Comparison of ENCODE assay signal across 1 cellular context in genomic region chr9:38084556-38084880, GRCh38.
TF ChIP-seq lines count a peak whose summit lies in the region.

No MANE protein-coding gene starts in this region.

TF ChIP-seq in K562, 482 proteins besides CTCF, POLR2A, EP300 and RAD21 (continued from another document):
- TF ChIP-seq SPI1 (IDR thresholded peaks at IDR 0.05; ENCODE audit: borderline replicate concordance, low read depth, low read length), result peak; percentile 81; the same call in 1 of the 2 replicates
TF ChIP-seq in K562: peak in this region for 1.
